In the genomic region with DNA sequence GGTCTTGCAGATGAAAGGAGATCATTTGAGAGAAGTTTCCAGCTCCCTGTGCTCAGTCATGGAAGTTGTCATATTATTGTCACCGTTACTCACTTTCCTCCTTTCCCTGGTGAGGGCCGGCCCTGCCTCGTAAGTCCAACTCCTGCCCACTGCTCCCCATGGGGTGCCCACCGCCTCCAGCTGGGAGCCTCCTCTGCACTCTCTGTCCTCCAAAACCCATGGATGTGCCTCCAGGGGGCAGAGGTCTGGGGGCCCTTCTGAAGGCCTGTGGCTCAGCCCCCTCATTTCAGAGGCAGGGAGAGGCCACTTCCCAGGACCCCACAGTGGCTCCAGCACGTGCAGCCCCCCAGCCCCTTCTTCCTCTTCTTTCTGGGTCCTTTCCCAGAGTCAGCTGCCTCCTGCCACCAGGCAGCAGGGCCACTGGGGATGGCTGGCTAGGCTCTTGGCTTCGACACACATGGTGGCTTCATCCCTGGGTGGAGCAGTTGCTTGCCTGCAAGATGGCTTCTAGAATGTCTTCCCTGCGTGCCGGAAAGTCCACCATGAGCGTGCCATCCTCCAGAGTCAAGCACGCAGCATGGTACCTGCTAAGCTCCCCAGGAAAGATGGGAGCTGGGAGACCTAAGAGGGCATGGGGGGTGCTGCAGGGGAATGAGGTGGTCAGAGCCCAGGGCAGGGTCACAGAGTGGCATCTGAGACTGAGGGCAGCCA, we compare ENCODE assay signal across 1 cellular context.
TF ChIP-seq lines count a peak whose summit lies in the region.

No MANE protein-coding gene starts in this region.

TF ChIP-seq in GM12878, 131 proteins besides CTCF, POLR2A, EP300 and RAD21 (continued from another document):
- TF ChIP-seq FOS (IDR thresholded peaks at IDR 0.05; ENCODE audit: borderline replicate concordance, extremely low read depth, insufficient read length) (no peak), ETV6 (conservative IDR thresholded peaks at IDR 0.05 in 1 of 2, IDR thresholded peaks at IDR 0.05 in 1 of 2; ENCODE audit: borderline replicate concordance in 1 of 2, low read depth in 1 of 2) (no peak), SUZ12 (IDR thresholded peaks at IDR 0.05; ENCODE audit: unreplicated experiment) (no peak), ASH2L (IDR thresholded peaks at IDR 0.05; ENCODE audit: borderline replicate concordance, low read depth) (no peak), GATAD2B (conservative IDR thresholded peaks at IDR 0.05; ENCODE audit: low read depth) (no peak), PAX5 (IDR thresholded peaks at IDR 0.05; ENCODE audit: borderline replicate concordance, low read depth, low read length) (no peak)
- TF ChIP-seq, protein P1, sequence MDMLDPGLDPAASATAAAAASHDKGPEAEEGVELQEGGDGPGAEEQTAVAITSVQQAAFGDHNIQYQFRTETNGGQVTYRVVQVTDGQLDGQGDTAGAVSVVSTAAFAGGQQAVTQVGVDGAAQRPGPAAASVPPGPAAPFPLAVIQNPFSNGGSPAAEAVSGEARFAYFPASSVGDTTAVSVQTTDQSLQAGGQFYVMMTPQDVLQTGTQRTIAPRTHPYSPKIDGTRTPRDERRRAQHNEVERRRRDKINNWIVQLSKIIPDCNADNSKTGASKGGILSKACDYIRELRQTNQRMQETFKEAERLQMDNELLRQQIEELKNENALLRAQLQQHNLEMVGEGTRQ (IDR thresholded peaks at IDR 0.05; ENCODE audit: borderline replicate concordance, low read depth, low read length): no peak
- TF ChIP-seq, protein P2, sequence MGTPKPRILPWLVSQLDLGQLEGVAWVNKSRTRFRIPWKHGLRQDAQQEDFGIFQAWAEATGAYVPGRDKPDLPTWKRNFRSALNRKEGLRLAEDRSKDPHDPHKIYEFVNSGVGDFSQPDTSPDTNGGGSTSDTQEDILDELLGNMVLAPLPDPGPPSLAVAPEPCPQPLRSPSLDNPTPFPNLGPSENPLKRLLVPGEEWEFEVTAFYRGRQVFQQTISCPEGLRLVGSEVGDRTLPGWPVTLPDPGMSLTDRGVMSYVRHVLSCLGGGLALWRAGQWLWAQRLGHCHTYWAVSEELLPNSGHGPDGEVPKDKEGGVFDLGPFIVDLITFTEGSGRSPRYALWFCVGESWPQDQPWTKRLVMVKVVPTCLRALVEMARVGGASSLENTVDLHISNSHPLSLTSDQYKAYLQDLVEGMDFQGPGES (IDR thresholded peaks at IDR 0.05): no peak
- TF ChIP-seq, protein P3, sequence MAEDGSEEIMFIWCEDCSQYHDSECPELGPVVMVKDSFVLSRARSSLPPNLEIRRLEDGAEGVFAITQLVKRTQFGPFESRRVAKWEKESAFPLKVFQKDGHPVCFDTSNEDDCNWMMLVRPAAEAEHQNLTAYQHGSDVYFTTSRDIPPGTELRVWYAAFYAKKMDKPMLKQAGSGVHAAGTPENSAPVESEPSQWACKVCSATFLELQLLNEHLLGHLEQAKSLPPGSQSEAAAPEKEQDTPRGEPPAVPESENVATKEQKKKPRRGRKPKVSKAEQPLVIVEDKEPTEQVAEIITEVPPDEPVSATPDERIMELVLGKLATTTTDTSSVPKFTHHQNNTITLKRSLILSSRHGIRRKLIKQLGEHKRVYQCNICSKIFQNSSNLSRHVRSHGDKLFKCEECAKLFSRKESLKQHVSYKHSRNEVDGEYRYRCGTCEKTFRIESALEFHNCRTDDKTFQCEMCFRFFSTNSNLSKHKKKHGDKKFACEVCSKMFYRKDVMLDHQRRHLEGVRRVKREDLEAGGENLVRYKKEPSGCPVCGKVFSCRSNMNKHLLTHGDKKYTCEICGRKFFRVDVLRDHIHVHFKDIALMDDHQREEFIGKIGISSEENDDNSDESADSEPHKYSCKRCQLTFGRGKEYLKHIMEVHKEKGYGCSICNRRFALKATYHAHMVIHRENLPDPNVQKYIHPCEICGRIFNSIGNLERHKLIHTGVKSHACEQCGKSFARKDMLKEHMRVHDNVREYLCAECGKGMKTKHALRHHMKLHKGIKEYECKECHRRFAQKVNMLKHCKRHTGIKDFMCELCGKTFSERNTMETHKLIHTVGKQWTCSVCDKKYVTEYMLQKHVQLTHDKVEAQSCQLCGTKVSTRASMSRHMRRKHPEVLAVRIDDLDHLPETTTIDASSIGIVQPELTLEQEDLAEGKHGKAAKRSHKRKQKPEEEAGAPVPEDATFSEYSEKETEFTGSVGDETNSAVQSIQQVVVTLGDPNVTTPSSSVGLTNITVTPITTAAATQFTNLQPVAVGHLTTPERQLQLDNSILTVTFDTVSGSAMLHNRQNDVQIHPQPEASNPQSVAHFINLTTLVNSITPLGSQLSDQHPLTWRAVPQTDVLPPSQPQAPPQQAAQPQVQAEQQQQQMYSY (CRISPR knock-in tag; IDR thresholded peaks at IDR 0.05): peak; percentile 43; the same call in 1 of the 2 replicates
